ENCODE assay signal across 1 cellular context in the genomic region with DNA sequence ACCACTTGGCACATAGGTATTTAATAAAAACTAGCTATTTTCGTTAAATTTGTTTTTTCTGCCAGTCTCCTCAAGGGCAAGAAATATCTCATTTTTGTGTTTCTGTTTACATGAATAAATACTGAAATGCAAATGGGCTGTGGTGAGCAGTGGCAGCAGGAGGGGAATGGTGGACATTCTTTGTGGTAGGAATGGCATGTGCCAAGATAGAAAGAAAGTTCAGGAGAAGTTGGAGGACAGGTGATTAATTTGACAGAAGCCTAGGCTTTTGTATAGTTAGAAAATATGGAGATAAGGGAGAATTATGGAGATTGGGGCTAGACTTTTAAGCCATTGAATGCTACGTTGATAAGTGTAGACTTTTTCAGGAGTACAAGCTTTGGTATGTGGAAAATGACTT.
TF ChIP-seq lines count a peak whose summit lies in the region.

No MANE protein-coding gene starts in this region.

TF ChIP-seq in GM23338, 12 proteins besides CTCF, POLR2A, EP300 and RAD21:
- TF ChIP-seq, protein P1, sequence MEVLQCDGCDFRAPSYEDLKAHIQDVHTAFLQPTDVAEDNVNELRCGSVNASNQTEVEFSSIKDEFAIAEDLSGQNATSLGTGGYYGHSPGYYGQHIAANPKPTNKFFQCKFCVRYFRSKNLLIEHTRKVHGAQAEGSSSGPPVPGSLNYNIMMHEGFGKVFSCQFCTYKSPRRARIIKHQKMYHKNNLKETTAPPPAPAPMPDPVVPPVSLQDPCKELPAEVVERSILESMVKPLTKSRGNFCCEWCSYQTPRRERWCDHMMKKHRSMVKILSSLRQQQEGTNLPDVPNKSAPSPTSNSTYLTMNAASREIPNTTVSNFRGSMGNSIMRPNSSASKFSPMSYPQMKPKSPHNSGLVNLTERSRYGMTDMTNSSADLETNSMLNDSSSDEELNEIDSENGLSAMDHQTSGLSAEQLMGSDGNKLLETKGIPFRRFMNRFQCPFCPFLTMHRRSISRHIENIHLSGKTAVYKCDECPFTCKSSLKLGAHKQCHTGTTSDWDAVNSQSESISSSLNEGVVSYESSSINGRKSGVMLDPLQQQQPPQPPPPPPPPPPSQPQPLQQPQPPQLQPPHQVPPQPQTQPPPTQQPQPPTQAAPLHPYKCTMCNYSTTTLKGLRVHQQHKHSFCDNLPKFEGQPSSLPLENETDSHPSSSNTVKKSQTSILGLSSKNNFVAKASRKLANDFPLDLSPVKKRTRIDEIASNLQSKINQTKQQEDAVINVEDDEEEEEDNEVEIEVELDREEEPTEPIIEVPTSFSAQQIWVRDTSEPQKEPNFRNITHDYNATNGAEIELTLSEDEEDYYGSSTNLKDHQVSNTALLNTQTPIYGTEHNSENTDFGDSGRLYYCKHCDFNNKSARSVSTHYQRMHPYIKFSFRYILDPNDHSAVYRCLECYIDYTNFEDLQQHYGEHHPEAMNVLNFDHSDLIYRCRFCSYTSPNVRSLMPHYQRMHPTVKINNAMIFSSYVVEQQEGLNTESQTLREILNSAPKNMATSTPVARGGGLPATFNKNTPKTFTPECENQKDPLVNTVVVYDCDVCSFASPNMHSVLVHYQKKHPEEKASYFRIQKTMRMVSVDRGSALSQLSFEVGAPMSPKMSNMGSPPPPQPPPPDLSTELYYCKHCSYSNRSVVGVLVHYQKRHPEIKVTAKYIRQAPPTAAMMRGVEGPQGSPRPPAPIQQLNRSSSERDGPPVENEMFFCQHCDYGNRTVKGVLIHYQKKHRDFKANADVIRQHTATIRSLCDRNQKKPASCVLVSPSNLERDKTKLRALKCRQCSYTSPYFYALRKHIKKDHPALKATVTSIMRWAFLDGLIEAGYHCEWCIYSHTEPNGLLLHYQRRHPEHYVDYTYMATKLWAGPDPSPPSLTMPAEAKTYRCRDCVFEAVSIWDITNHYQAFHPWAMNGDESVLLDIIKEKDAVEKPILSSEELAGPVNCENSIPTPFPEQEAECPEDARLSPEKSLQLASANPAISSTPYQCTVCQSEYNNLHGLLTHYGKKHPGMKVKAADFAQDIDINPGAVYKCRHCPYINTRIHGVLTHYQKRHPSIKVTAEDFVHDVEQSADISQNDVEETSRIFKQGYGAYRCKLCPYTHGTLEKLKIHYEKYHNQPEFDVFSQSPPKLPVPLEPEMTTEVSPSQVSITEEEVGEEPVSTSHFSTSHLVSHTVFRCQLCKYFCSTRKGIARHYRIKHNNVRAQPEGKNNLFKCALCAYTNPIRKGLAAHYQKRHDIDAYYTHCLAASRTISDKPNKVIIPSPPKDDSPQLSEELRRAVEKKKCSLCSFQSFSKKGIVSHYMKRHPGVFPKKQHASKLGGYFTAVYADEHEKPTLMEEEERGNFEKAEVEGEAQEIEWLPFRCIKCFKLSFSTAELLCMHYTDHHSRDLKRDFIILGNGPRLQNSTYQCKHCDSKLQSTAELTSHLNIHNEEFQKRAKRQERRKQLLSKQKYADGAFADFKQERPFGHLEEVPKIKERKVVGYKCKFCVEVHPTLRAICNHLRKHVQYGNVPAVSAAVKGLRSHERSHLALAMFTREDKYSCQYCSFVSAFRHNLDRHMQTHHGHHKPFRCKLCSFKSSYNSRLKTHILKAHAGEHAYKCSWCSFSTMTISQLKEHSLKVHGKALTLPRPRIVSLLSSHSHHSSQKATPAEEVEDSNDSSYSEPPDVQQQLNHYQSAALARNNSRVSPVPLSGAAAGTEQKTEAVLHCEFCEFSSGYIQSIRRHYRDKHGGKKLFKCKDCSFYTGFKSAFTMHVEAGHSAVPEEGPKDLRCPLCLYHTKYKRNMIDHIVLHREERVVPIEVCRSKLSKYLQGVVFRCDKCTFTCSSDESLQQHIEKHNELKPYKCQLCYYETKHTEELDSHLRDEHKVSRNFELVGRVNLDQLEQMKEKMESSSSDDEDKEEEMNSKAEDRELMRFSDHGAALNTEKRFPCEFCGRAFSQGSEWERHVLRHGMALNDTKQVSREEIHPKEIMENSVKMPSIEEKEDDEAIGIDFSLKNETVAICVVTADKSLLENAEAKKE (CRISPR knock-in tag; IDR thresholded peaks at IDR 0.05), result no peak
- TF ChIP-seq NANOG (IDR thresholded peaks at IDR 0.05; ENCODE audit: borderline replicate concordance) (no peak), CREB1 (CRISPR knock-in tag; IDR thresholded peaks at IDR 0.05; ENCODE audit: low read depth) (no peak), POLR2AphosphoS5 (IDR thresholded peaks at IDR 0.05; ENCODE audit: low read depth) (no peak), JUNB (IDR thresholded peaks at IDR 0.05; ENCODE audit: unreplicated experiment) (no peak), ZNF114 (CRISPR knock-in tag; IDR thresholded peaks at IDR 0.05) (no peak)
- TF ChIP-seq, protein P2, sequence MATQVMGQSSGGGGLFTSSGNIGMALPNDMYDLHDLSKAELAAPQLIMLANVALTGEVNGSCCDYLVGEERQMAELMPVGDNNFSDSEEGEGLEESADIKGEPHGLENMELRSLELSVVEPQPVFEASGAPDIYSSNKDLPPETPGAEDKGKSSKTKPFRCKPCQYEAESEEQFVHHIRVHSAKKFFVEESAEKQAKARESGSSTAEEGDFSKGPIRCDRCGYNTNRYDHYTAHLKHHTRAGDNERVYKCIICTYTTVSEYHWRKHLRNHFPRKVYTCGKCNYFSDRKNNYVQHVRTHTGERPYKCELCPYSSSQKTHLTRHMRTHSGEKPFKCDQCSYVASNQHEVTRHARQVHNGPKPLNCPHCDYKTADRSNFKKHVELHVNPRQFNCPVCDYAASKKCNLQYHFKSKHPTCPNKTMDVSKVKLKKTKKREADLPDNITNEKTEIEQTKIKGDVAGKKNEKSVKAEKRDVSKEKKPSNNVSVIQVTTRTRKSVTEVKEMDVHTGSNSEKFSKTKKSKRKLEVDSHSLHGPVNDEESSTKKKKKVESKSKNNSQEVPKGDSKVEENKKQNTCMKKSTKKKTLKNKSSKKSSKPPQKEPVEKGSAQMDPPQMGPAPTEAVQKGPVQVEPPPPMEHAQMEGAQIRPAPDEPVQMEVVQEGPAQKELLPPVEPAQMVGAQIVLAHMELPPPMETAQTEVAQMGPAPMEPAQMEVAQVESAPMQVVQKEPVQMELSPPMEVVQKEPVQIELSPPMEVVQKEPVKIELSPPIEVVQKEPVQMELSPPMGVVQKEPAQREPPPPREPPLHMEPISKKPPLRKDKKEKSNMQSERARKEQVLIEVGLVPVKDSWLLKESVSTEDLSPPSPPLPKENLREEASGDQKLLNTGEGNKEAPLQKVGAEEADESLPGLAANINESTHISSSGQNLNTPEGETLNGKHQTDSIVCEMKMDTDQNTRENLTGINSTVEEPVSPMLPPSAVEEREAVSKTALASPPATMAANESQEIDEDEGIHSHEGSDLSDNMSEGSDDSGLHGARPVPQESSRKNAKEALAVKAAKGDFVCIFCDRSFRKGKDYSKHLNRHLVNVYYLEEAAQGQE (IDR thresholded peaks at IDR 0.05; ENCODE audit: unreplicated experiment), result no peak
- TF ChIP-seq, protein P3, sequence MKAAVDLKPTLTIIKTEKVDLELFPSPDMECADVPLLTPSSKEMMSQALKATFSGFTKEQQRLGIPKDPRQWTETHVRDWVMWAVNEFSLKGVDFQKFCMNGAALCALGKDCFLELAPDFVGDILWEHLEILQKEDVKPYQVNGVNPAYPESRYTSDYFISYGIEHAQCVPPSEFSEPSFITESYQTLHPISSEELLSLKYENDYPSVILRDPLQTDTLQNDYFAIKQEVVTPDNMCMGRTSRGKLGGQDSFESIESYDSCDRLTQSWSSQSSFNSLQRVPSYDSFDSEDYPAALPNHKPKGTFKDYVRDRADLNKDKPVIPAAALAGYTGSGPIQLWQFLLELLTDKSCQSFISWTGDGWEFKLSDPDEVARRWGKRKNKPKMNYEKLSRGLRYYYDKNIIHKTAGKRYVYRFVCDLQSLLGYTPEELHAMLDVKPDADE (IDR thresholded peaks at IDR 0.05), result no peak
